Comparison of ENCODE assay signal across 1 cellular context in the genomic region with DNA sequence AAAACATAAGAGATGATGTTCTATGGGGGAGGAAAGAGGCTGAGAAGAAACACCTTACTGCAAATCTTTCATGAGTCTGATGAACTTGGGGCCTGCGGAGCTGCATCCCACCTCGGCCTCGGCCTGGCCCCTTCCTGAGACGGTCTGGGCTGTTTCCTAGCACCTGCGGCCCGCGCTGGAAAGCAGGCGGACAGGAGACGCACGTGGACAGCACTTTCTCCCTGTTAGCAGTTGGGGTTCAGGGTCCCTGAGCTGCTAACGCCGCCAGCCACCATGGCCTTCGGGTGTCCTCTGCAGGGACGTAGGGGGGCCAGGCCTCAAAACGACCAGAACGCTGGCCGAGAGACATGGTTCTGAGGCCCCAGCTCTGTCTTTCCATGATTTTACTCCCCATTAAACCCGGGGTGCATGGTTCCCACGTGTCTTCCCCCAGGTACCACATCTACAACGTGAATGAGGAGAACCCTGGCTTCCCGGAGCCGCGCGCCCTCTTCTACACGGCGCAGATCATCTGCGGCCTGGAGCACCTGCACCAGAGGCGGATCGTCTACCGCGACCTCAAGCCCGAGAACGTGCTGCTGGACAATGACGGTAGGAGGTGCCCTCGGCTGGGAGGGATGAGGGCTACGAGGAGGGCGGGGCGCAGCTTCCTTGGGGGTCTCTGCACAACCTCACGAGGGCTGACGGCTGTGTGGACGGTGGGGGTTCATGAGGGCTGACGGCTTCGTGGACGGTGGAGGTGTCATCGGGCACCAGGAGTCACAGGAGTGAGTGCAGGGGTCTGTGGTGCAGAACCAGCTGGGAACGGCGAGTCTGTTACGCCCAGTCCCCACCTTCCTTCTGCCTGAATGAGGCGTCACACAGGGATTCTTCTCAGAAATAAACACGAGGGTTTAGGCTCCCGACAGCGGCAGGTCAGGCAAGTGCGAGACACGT.
TF ChIP-seq lines count a peak whose summit lies in the region.

No MANE protein-coding gene starts in this region.

TF ChIP-seq in HepG2, 621 proteins besides CTCF, POLR2A, EP300 and RAD21:
- TF ChIP-seq ZNF567 (CRISPR knock-in tag; IDR thresholded peaks at IDR 0.05; ENCODE audit: borderline replicate concordance): no peak
- no peak for TF ChIP-seq MED1 (CRISPR knock-in tag; IDR thresholded peaks at IDR 0.05)
- no peak for TF ChIP-seq CREM (IDR thresholded peaks at IDR 0.05)
- no peak for TF ChIP-seq CREM (CRISPR knock-in tag; IDR thresholded peaks at IDR 0.05)
- no peak for TF ChIP-seq SMARCE1 (IDR thresholded peaks at IDR 0.05; ENCODE audit: borderline replicate concordance)
- TF ChIP-seq SNAPC4 (CRISPR knock-in tag; IDR thresholded peaks at IDR 0.05): no peak
- TF ChIP-seq, protein P1, sequence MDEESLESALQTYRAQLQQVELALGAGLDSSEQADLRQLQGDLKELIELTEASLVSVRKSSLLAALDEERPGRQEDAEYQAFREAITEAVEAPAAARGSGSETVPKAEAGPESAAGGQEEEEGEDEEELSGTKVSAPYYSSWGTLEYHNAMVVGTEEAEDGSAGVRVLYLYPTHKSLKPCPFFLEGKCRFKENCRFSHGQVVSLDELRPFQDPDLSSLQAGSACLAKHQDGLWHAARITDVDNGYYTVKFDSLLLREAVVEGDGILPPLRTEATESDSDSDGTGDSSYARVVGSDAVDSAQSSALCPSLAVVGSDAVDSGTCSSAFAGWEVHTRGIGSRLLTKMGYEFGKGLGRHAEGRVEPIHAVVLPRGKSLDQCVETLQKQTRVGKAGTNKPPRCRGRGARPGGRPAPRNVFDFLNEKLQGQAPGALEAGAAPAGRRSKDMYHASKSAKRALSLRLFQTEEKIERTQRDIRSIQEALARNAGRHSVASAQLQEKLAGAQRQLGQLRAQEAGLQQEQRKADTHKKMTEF (CRISPR knock-in tag; IDR thresholded peaks at IDR 0.05): no peak
- no peak for TF ChIP-seq ZNF557 (CRISPR knock-in tag; IDR thresholded peaks at IDR 0.05)
- TF ChIP-seq, protein P2, sequence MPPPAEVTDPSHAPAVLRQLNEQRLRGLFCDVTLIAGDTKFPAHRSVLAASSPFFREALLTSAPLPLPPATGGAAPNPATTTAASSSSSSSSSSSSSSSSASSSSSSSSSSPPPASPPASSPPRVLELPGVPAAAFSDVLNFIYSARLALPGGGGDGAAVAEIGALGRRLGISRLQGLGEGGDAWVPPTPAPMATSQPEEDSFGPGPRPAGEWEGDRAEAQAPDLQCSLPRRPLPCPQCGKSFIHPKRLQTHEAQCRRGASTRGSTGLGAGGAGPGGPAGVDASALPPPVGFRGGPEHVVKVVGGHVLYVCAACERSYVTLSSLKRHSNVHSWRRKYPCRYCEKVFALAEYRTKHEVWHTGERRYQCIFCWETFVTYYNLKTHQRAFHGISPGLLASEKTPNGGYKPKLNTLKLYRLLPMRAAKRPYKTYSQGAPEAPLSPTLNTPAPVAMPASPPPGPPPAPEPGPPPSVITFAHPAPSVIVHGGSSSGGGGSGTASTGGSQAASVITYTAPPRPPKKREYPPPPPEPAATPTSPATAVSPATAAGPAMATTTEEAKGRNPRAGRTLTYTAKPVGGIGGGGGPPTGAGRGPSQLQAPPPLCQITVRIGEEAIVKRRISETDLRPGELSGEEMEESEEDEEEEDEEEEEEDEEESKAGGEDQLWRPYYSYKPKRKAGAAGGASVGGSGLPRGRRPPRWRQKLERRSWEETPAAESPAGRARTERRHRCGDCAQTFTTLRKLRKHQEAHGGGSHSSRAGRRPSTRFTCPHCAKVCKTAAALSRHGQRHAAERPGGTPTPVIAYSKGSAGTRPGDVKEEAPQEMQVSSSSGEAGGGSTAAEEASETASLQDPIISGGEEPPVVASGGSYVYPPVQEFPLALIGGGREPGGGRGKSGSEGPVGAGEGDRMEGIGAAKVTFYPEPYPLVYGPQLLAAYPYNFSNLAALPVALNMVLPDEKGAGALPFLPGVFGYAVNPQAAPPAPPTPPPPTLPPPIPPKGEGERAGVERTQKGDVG (CRISPR knock-in tag; IDR thresholded peaks at IDR 0.05; ENCODE audit: borderline replicate concordance): no peak
- no peak for TF ChIP-seq ZNF263 (CRISPR knock-in tag; IDR thresholded peaks at IDR 0.05)
- no peak for TF ChIP-seq ZBTB44 (CRISPR knock-in tag; IDR thresholded peaks at IDR 0.05)
- TF ChIP-seq FOSL2 (CRISPR knock-in tag; IDR thresholded peaks at IDR 0.05): no peak
- TF ChIP-seq HOXA5 (CRISPR knock-in tag; IDR thresholded peaks at IDR 0.05): no peak
- TF ChIP-seq, protein P3, sequence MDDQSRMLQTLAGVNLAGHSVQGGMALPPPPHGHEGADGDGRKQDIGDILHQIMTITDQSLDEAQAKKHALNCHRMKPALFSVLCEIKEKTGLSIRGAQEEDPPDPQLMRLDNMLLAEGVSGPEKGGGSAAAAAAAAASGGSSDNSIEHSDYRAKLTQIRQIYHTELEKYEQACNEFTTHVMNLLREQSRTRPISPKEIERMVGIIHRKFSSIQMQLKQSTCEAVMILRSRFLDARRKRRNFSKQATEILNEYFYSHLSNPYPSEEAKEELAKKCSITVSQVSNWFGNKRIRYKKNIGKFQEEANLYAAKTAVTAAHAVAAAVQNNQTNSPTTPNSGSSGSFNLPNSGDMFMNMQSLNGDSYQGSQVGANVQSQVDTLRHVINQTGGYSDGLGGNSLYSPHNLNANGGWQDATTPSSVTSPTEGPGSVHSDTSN (CRISPR knock-in tag; IDR thresholded peaks at IDR 0.05; ENCODE audit: borderline replicate concordance): no peak
- TF ChIP-seq ZNF792 (CRISPR knock-in tag; IDR thresholded peaks at IDR 0.05): no peak
- TF ChIP-seq ZNF724P (CRISPR knock-in tag; IDR thresholded peaks at IDR 0.05; ENCODE audit: borderline replicate concordance): no peak
- TF ChIP-seq SP5 (CRISPR knock-in tag; IDR thresholded peaks at IDR 0.05; ENCODE audit: borderline replicate concordance, low read depth): no peak
- no peak for TF ChIP-seq NFIC (IDR thresholded peaks at IDR 0.05; ENCODE audit: low read length)
- TF ChIP-seq UBTF (CRISPR knock-in tag; IDR thresholded peaks at IDR 0.05): no peak
- no peak for TF ChIP-seq ZNF512B (CRISPR knock-in tag; IDR thresholded peaks at IDR 0.05; ENCODE audit: borderline replicate concordance)
- TF ChIP-seq ZNF383 (CRISPR knock-in tag; IDR thresholded peaks at IDR 0.05; ENCODE audit: borderline replicate concordance): no peak
